7 cellular contexts compared by ENCODE assay signal in the genomic region with DNA sequence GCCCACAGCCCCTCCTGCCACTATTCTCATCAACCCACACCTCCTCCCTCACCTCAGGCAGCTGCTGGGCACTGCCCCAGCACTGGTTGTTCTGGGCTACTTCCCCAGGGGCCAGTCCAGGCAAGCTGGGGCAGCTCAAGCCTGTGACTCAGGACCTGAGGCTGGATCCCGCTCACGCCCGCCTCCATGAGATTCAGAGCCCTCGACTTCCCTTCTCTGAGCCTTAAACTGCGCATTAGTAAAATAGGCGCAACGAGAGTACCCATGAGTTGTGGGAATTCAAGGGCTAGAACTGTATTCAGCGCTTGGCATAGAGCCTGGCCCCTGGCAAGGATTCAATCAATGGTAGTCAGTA. TPM values are rescaled to one million over a fixed set of nuclear protein-coding genes. Genes with fewer than 3 reads are reported as not detected.
DNase-seq lines count a peak whose midpoint lies in the region; ATAC-seq, FAIRE-seq and TF ChIP-seq lines count a peak whose summit lies in the region.

No MANE protein-coding gene starts in this region.

- TF ChIP-seq CTCF in MM.1S (IDR thresholded peaks at IDR 0.05; ENCODE audit: low read length) (no peak), VCaP (conservative IDR thresholded peaks at IDR 0.05) (no peak), foreskin keratinocyte (conservative IDR thresholded peaks at IDR 0.05) (no peak), omental fat pad (IDR thresholded peaks at IDR 0.05) (no peak)

- H3K79me2 ChIP-seq in MM.1S (ENCODE audit: low read length): peaks cover 34% of the 10 kb centered on the region

- H3K9me2 ChIP-seq in MM.1S (replicated peaks; ENCODE audit: insufficient read depth, low read length): no peaks in the 10 kb centered on the region

- H3K4me3 ChIP-seq in MM.1S (ENCODE audit: low read length): peak overlapping the region; percentile 68

- H3K4me2 ChIP-seq in MM.1S (ENCODE audit: low read depth, low read length): peak overlapping the region; percentile 88

- peaks cover 54% of the 10 kb centered on the region for H3K4me1 ChIP-seq in MM.1S (ENCODE audit: low read length)
- peaks cover 44% of the 10 kb centered on the region for H3K4me1 ChIP-seq in foreskin keratinocyte

- no peaks in the 10 kb centered on the region for H4K20me1 ChIP-seq in MM.1S (ENCODE audit: insufficient read depth, low read length)

- H3K9me3 ChIP-seq in MM.1S (replicated peaks; ENCODE audit: insufficient read depth, low read length): no peaks in the 10 kb centered on the region

- no peak for FAIRE-seq in GM19239 (lab: Jason Lieb, UNC)

- H3K27ac ChIP-seq in MM.1S (ENCODE audit: low read length) (peak overlapping the region; percentile 14; the same call in 1 of the 2 replicates), VCaP (peak overlapping the region; percentile 94), foreskin keratinocyte (peak overlapping the region; percentile 98)

- peak overlapping the region; percentile 76 for H2AFZ ChIP-seq in MM.1S (ENCODE audit: low read length)

- peak overlapping the region; percentile 38; the same call in 1 of the 2 replicates for H3K9ac ChIP-seq in MM.1S (ENCODE audit: low read length)

- ATAC-seq in foreskin keratinocyte (peak; percentile 65), omental fat pad (ENCODE audit: low FRiP score) (peak; percentile 70)

- DNase-seq in ELR (ENCODE audit: low read depth) (peak; percentile 84), MM.1S (no peak), foreskin keratinocyte (peak; percentile 96 to 97), omental fat pad (ENCODE audit: low spot score) (peak; percentile 58), germinal center (ENCODE audit: low spot score) (no peak), GM19239 (ENCODE audit: insufficient read length, low spot score) (no peak)

- peaks cover 22% of the 10 kb centered on the region for H3F3A ChIP-seq in MM.1S (ENCODE audit: insufficient read depth, low read length)

- H3K27me3 ChIP-seq in MM.1S (replicated peaks; ENCODE audit: insufficient read depth, low read length): no peaks in the 10 kb centered on the region
- H3K27me3 ChIP-seq in foreskin keratinocyte: no peaks in the 10 kb centered on the region

- H3K36me3 ChIP-seq in MM.1S (replicated peaks; ENCODE audit: insufficient read depth, low read length): no peaks in the 10 kb centered on the region

RNA-seq across cellular contexts. Expression of a gene that starts 0.8 kb away (rescaled TPM):
- 91.8 and 97.5 TPM in 2 replicates for total RNA-seq in foreskin keratinocyte
- 207 and 211 TPM in 2 replicates for polyA plus RNA-seq in foreskin keratinocyte
- total RNA-seq in omental fat pad: 10 to 100 TPM in 3 of 4 donors, 1 to 10 TPM in 1; 8.9 to 30.6 (median 20.3) TPM

Comparison
In these comparisons a context has a peak if more than half of its experiments do, and no peak if none do; other contexts are left out.
1. DNase-seq: peak in ELR (single experiment), foreskin keratinocyte (2 of 2) and omental fat pad (single experiment); none in MM.1S (single experiment), germinal center (single experiment) and GM19239 (single experiment).
2. H3K27ac ChIP-seq: peak in every context shown above with its lines; median percentile 98 in foreskin keratinocyte; 94 in VCaP; 14 in MM.1S.